In genomic region chr12:18430425-18431048, GRCh38 we compare ENCODE assay signal across 1 cellular context.
TF ChIP-seq lines count a peak whose summit lies in the region.

No MANE protein-coding gene starts in this region.

TF ChIP-seq in H1, 55 proteins besides CTCF, POLR2A, EP300 and RAD21 (continued from another document):
- TF ChIP-seq ATF3 (IDR thresholded peaks at IDR 0.05; ENCODE audit: insufficient read depth, low read depth, low read length): no peak
- TF ChIP-seq BRCA1 (IDR thresholded peaks at IDR 0.05; ENCODE audit: low read depth, low read length): no peak
- TF ChIP-seq CHD1 (IDR thresholded peaks at IDR 0.05; ENCODE audit: low read depth, low read length): no peak
- TF ChIP-seq SUZ12 (IDR thresholded peaks at IDR 0.05; ENCODE audit: low read length): no peak
- TF ChIP-seq SP2 (IDR thresholded peaks at IDR 0.05; ENCODE audit: low read length): no peak
- no peak for TF ChIP-seq KDM4A (IDR thresholded peaks at IDR 0.05; ENCODE audit: low read depth, low read length, severe bottlenecking)
- no peak for TF ChIP-seq CREB1 (IDR thresholded peaks at IDR 0.05)
